ENCODE assay signal across 19 cellular contexts in genomic region chr16:16175296-16175695, GRCh38. TPM values are rescaled to one million over a fixed set of nuclear protein-coding genes. Genes with fewer than 3 reads are reported as not detected.
"Had no signal": no experiment of that assay in that cellular context is flagged by ENCODE, and none has a peak within 500 bp of the region (broad histone marks: within the 10 kb centered on the region; RNA-seq: fewer than 3 reads in every experiment).

No MANE protein-coding gene starts in this region.

- H3K27me3 ChIP-seq: colonic mucosa, esophagus muscularis mucosa, neural progenitor cell, ovary, tibial nerve had no signal

- H3K9me3 ChIP-seq: colonic mucosa, ovary had no signal

- H3K4me1 Mint-ChIP-seq: activated CD4-positive, alpha-beta T cell treated with anti-CD3 and anti-CD28 coated beads for 36 hours; activated CD8-positive, alpha-beta memory T cell treated with anti-CD3 and anti-CD28 coated beads, Interleukin-2, amount 10 ng/mL, durations not matched to agents 7 days and 5 days; activated naive CD4-positive, alpha-beta T cell treated with anti-CD3 and anti-CD28 coated beads, Interleukin-2, amount 50 U/mL, for 24 hours; naive B cell; neural progenitor cell had no signal

- H3K4me1 ChIP-seq: colonic mucosa, neural progenitor cell, tibial nerve had no signal

- H3K4me3 ChIP-seq: colonic mucosa, esophagus muscularis mucosa, lung, neural progenitor cell, ovary, skin epidermis, tibial nerve had no signal

- H3K36me3 Mint-ChIP-seq: activated CD4-positive, alpha-beta memory T cell treated with anti-CD3 and anti-CD28 coated beads for 36 hours; activated CD8-positive, alpha-beta memory T cell treated with anti-CD3 and anti-CD28 coated beads, Interleukin-2, amount 10 ng/mL, durations not matched to agents 7 days and 5 days; activated naive CD4-positive, alpha-beta T cell treated with anti-CD3 and anti-CD28 coated beads, Interleukin-2, amount 50 U/mL, for 24 hours; naive B cell; neural progenitor cell had no signal

- DNase-seq: activated CD4-positive, alpha-beta memory T cell treated with anti-CD3 and anti-CD28 coated beads for 36 hours; activated CD4-positive, alpha-beta T cell treated with anti-CD3 and anti-CD28 coated beads for 36 hours; activated CD8-positive, alpha-beta memory T cell treated with anti-CD3 and anti-CD28 coated beads, Interleukin-2, amount 10 ng/mL, durations not matched to agents 7 days and 5 days; activated effector memory CD4-positive, alpha-beta T cell treated with Interleukin-2 at 50 U/mL for 16 hours; activated T-cell treated with anti-CD3 and anti-CD28 coated beads, Interleukin-2, amount 50 U/mL, for 24 hours; colonic mucosa; kidney glomerular epithelial cell; naive B cell; ovary; stimulated activated CD4-positive, alpha-beta T cell treated with anti-CD3 and anti-CD28 coated beads, Interleukin-15, amount 100 ng/mL, for 24 hours; stimulated activated CD4-positive, alpha-beta T cell treated with anti-CD3 and anti-CD28 coated beads, Interleukin-4, amount 100 ng/mL, for 1 hour; stimulated activated naive CD4-positive, alpha-beta T cell; T-helper 17 cell had no signal

- H3K27ac ChIP-seq: colonic mucosa, esophagus muscularis mucosa, neural progenitor cell, ovary, skin epidermis, tibial nerve had no signal

- H2AFZ ChIP-seq: neural progenitor cell had no signal

- H3K27ac Mint-ChIP-seq: activated CD4-positive, alpha-beta memory T cell treated with anti-CD3 and anti-CD28 coated beads for 36 hours; activated CD4-positive, alpha-beta T cell treated with anti-CD3 and anti-CD28 coated beads for 36 hours; activated CD8-positive, alpha-beta memory T cell treated with anti-CD3 and anti-CD28 coated beads, Interleukin-2, amount 10 ng/mL, durations not matched to agents 7 days and 5 days; activated naive CD4-positive, alpha-beta T cell treated with anti-CD3 and anti-CD28 coated beads, Interleukin-2, amount 50 U/mL, for 24 hours; activated T-cell treated with anti-CD3 and anti-CD28 coated beads, Interleukin-2, amount 50 U/mL, for 24 hours; naive B cell; T-helper 17 cell had no signal

- H3K27me3 Mint-ChIP-seq: activated CD4-positive, alpha-beta memory T cell treated with anti-CD3 and anti-CD28 coated beads for 36 hours; activated CD4-positive, alpha-beta T cell treated with anti-CD3 and anti-CD28 coated beads for 36 hours; activated CD8-positive, alpha-beta memory T cell treated with anti-CD3 and anti-CD28 coated beads, Interleukin-2, amount 10 ng/mL, durations not matched to agents 7 days and 5 days; activated naive CD4-positive, alpha-beta T cell treated with anti-CD3 and anti-CD28 coated beads, Interleukin-2, amount 50 U/mL, for 24 hours; activated T-cell treated with anti-CD3 and anti-CD28 coated beads, Interleukin-2, amount 50 U/mL, for 24 hours had no signal

- ATAC-seq: activated CD4-positive, alpha-beta T cell treated with anti-CD3 and anti-CD28 coated beads for 36 hours; activated CD8-positive, alpha-beta memory T cell treated with anti-CD3 and anti-CD28 coated beads, Interleukin-2, amount 10 ng/mL, durations not matched to agents 7 days and 5 days; T-helper 17 cell had no signal

- H3K4me3 Mint-ChIP-seq: activated CD4-positive, alpha-beta memory T cell treated with anti-CD3 and anti-CD28 coated beads for 36 hours; activated CD4-positive, alpha-beta T cell treated with anti-CD3 and anti-CD28 coated beads for 36 hours; activated CD8-positive, alpha-beta memory T cell treated with anti-CD3 and anti-CD28 coated beads, Interleukin-2, amount 10 ng/mL, durations not matched to agents 7 days and 5 days; activated naive CD4-positive, alpha-beta T cell treated with anti-CD3 and anti-CD28 coated beads, Interleukin-2, amount 50 U/mL, for 24 hours; activated T-cell treated with anti-CD3 and anti-CD28 coated beads, Interleukin-2, amount 50 U/mL, for 24 hours; naive B cell; neural progenitor cell; T-helper 17 cell had no signal

- H3K9me3 Mint-ChIP-seq: activated naive CD4-positive, alpha-beta T cell treated with anti-CD3 and anti-CD28 coated beads, Interleukin-2, amount 50 U/mL, for 24 hours; activated T-cell treated with anti-CD3 and anti-CD28 coated beads, Interleukin-2, amount 50 U/mL, for 24 hours had no signal

- H3K4me2 ChIP-seq: neural progenitor cell had no signal

- H3K36me3 ChIP-seq: colonic mucosa, esophagus muscularis mucosa, neural progenitor cell, ovary, tibial nerve had no signal

RNA-seq across cellular contexts. Expression of gene ABCC6, which starts 48.0 kb away (rescaled TPM):
- total RNA-seq: activated CD4-positive, alpha-beta memory T cell treated with anti-CD3 and anti-CD28 coated beads for 36 hours; T-helper 17 cell had no signal
